In the genomic region with DNA sequence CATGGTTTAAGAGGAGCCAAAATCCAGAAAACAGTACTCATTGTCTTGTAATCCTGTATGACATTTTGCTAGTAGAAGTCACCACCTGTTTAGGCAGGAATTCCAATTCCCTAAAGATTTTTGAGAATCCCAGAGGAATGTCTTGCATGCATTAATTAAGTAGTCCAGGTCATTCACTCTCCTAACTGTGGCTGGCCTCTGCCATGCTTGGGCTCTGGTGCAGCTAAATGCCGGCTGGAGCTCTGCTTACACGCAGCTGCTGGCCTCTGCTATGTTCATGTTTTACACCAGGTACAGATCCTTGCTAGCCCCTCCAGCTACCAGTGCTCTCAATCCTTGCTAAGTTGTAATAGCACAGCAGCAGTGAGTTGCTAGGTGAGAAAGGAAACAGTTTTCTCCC, we compare ENCODE assay signal across 18 cellular contexts. TPM values are rescaled to one million over a fixed set of nuclear protein-coding genes. Genes with fewer than 3 reads are reported as not detected.
DNase-seq lines count a peak whose midpoint lies in the region; ATAC-seq and TF ChIP-seq lines count a peak whose summit lies in the region.
"Had no signal": no experiment of that assay in that cellular context is flagged by ENCODE, and none has a peak within 500 bp of the region (broad histone marks: within the 10 kb centered on the region; RNA-seq: fewer than 3 reads in every experiment).

No MANE protein-coding gene starts in this region.

- intact Hi-C loops in left ventricle myocardium inferior (cut with micrococcal nuclease) = no loop called here

- peaks cover 23% of the 10 kb centered on the region for H3K4me1 ChIP-seq in GM23338 (ENCODE audit: insufficient read depth)
- peaks cover 7% of the 10 kb centered on the region for H3K4me1 ChIP-seq in endodermal cell (ENCODE audit: control insufficient read depth, insufficient read depth, low read length)
- peaks cover 3 to 4% of the 10 kb centered on the region in 2 donors for H3K4me1 ChIP-seq in neuronal stem cell (ENCODE audit: control insufficient read depth in 2 of 2, insufficient read depth in 1 of 2, low read depth in 1 of 2, low read length in 2 of 2)
- H3K4me1 ChIP-seq in left ventricle myocardium inferior = no peaks in the 10 kb centered on the region
- H3K4me1 ChIP-seq: BLaER1 treated with 17β-estradiol and CSF1 and Interleukin-3, amounts not matched to agents 10 nM and 100 nM had no signal

- no peak overlapping the region for H3K18ac ChIP-seq in neuronal stem cell (ENCODE audit: low read length)

- H2BK12ac ChIP-seq in neuronal stem cell (ENCODE audit: low read length) = no peak overlapping the region

- H2BK120ac ChIP-seq in neuronal stem cell (ENCODE audit: low read depth, low read length) = no peak overlapping the region

- H3K9me3 Mint-ChIP-seq in GM23338 (no peaks in the 10 kb centered on the region), endodermal cell (no peaks in the 10 kb centered on the region)
- H3K9me3 Mint-ChIP-seq: activated naive CD4-positive, alpha-beta T cell treated with anti-CD3 and anti-CD28 coated beads for 36 hours; brain; naive B cell had no signal

- H3K27ac ChIP-seq in GM23338 (ENCODE audit: low read depth) (peak overlapping the region; percentile 76), endodermal cell (ENCODE audit: low read depth, low read length) (no peak overlapping the region), neuronal stem cell (replicated peaks; ENCODE audit: low read length) (peak overlapping the region; percentile 96), left ventricle myocardium inferior (replicated peaks) (no peak overlapping the region)
- H3K27ac ChIP-seq: BLaER1 treated with 17β-estradiol and CSF1 and Interleukin-3, amounts not matched to agents 10 nM and 100 nM; dorsolateral prefrontal cortex; heart right ventricle; left lung had no signal

- H3K36me3 Mint-ChIP-seq in GM23338 (ENCODE audit: low read depth) (no peaks in the 10 kb centered on the region; the same call in 2 of the 3 replicates), endodermal cell (ENCODE audit: low read depth) (no peaks in the 10 kb centered on the region)
- H3K36me3 Mint-ChIP-seq: brain, naive B cell had no signal

- H3K9me3 ChIP-seq in endodermal cell (ENCODE audit: control insufficient read depth, low read length) (no peaks in the 10 kb centered on the region), neuronal stem cell (replicated peaks in 1 of 2; ENCODE audit: control insufficient read depth in 2 of 2, insufficient read depth in 1 of 2, low read depth in 1 of 2, low read length in 2 of 2) (no peaks in the 10 kb centered on the region), left ventricle myocardium inferior (replicated peaks) (no peaks in the 10 kb centered on the region)
- H3K9me3 ChIP-seq: BLaER1 treated with 17β-estradiol and CSF1 and Interleukin-3, amounts not matched to agents 10 nM and 100 nM; heart right ventricle; left lung had no signal

- H3K4me1 Mint-ChIP-seq in GM23338 = peaks cover 15% of the 10 kb centered on the region; the same call in 2 of the 3 replicates
- H3K4me1 Mint-ChIP-seq in endodermal cell = peaks cover 12% of the 10 kb centered on the region

- no peak overlapping the region for H3K14ac ChIP-seq in neuronal stem cell (ENCODE audit: low read length)

- H3K79me2 ChIP-seq in GM23338 (replicated peaks; ENCODE audit: insufficient read depth) = no peaks in the 10 kb centered on the region

- H4K20me1 ChIP-seq in GM23338 (replicated peaks; ENCODE audit: insufficient read depth) = no peaks in the 10 kb centered on the region
- H4K20me1 ChIP-seq: BLaER1 treated with 17β-estradiol and CSF1 and Interleukin-3, amounts not matched to agents 10 nM and 100 nM had no signal

- H3K36me3 ChIP-seq in GM23338 (ENCODE audit: insufficient read depth) = no peaks in the 10 kb centered on the region
- no peaks in the 10 kb centered on the region for H3K36me3 ChIP-seq in endodermal cell (ENCODE audit: control insufficient read depth, insufficient read depth, low read length)
- no peaks in the 10 kb centered on the region for H3K36me3 ChIP-seq in neuronal stem cell (replicated peaks in 1 of 2; ENCODE audit: control insufficient read depth in 2 of 2, insufficient read depth in 2 of 2, low read length in 2 of 2)
- no peaks in the 10 kb centered on the region for H3K36me3 ChIP-seq in left ventricle myocardium inferior
- H3K36me3 ChIP-seq: BLaER1 treated with 17β-estradiol and CSF1 and Interleukin-3, amounts not matched to agents 10 nM and 100 nM; heart right ventricle; left lung had no signal

- no peak overlapping the region for H3K4ac ChIP-seq in neuronal stem cell (ENCODE audit: low read length)

- H3K9ac ChIP-seq in endodermal cell (ENCODE audit: extremely low read depth, low read length, poor library complexity, severe bottlenecking) (no peak overlapping the region), neuronal stem cell (ENCODE audit: low read depth, low read length, poor library complexity) (no peak overlapping the region)
- H3K9ac ChIP-seq: BLaER1 treated with 17β-estradiol and CSF1 and Interleukin-3, amounts not matched to agents 10 nM and 100 nM had no signal

- no peak overlapping the region for H4K8ac ChIP-seq in neuronal stem cell (ENCODE audit: low read depth, low read length)

- no peaks in the 10 kb centered on the region for H3K27me3 Mint-ChIP-seq in GM23338 (ENCODE audit: insufficient read depth, low read depth, poor library complexity)
- no peaks in the 10 kb centered on the region for H3K27me3 Mint-ChIP-seq in endodermal cell (ENCODE audit: insufficient read depth)
- H3K27me3 Mint-ChIP-seq: naive B cell had no signal

- no peak overlapping the region for H2AK5ac ChIP-seq in neuronal stem cell (ENCODE audit: low read depth, low read length)

- peak; percentile 97 for ATAC-seq in GM23338
- ATAC-seq: heart right ventricle, left lung, Right ventricle myocardium inferior had no signal

- H3K4me3 Mint-ChIP-seq in GM23338 = no peak overlapping the region
- no peak overlapping the region for H3K4me3 Mint-ChIP-seq in endodermal cell
- H3K4me3 Mint-ChIP-seq: activated naive CD4-positive, alpha-beta T cell treated with anti-CD3 and anti-CD28 coated beads for 36 hours; brain; naive B cell had no signal

- no peak overlapping the region for H4K91ac ChIP-seq in neuronal stem cell (ENCODE audit: low read depth, low read length, poor library complexity)

- 0 out of 2 replicates have a peak, but pooled peaks cover 3% of the 10 kb centered on the region for H3K9me2 ChIP-seq in GM23338 (ENCODE audit: insufficient read depth)

- H3K4me3 ChIP-seq in GM23338 (no peak overlapping the region), endodermal cell (ENCODE audit: low read length) (no peak overlapping the region), neuronal stem cell (ENCODE audit: low read length in 2 of 2) (no peak overlapping the region), left ventricle myocardium inferior (no peak overlapping the region)
- H3K4me3 ChIP-seq: BLaER1 treated with 17β-estradiol and CSF1 and Interleukin-3, amounts not matched to agents 10 nM and 100 nM; dorsolateral prefrontal cortex; heart right ventricle; left lung had no signal

- no peak overlapping the region for H3K23ac ChIP-seq in neuronal stem cell (ENCODE audit: low read depth, low read length, poor library complexity)

- H3K27me3 ChIP-seq in GM23338 (ENCODE audit: insufficient read depth) (no peaks in the 10 kb centered on the region), endodermal cell (ENCODE audit: control insufficient read depth, insufficient read depth, low read length, poor library complexity, severe bottlenecking) (no peaks in the 10 kb centered on the region), neuronal stem cell (ENCODE audit: control insufficient read depth in 3 of 3, insufficient read depth in 3 of 3, low read depth in 1 of 3, low read length in 3 of 3) (no peaks in the 10 kb centered on the region), left ventricle myocardium inferior (ENCODE audit: low read depth) (no peaks in the 10 kb centered on the region)
- H3K27me3 ChIP-seq: BLaER1 treated with 17β-estradiol and CSF1 and Interleukin-3, amounts not matched to agents 10 nM and 100 nM; dorsolateral prefrontal cortex; heart right ventricle; left lung had no signal

- H3K4me2 ChIP-seq in GM23338 (peak overlapping the region; percentile 22; the same call in 1 of the 2 replicates), neuronal stem cell (ENCODE audit: insufficient read depth, low read length, poor library complexity, severe bottlenecking) (no peak overlapping the region)
- H3K4me2 ChIP-seq: BLaER1 treated with 17β-estradiol and CSF1 and Interleukin-3, amounts not matched to agents 10 nM and 100 nM had no signal

- H3K27ac Mint-ChIP-seq in GM23338 = no peak overlapping the region; the same call in 1 of the 2 replicates
- peak overlapping the region; percentile 77 for H3K27ac Mint-ChIP-seq in endodermal cell
- H3K27ac Mint-ChIP-seq: activated naive CD4-positive, alpha-beta T cell treated with anti-CD3 and anti-CD28 coated beads for 36 hours; brain; naive B cell had no signal

- TF ChIP-seq CTCF in GM23338 (conservative IDR thresholded peaks at IDR 0.05; ENCODE audit: low read depth in 2 of 2) (no peak), endodermal cell (conservative IDR thresholded peaks at IDR 0.05) (no peak), left ventricle myocardium inferior (IDR thresholded peaks at IDR 0.05; ENCODE audit: borderline replicate concordance) (no peak)

- H2AFZ ChIP-seq in GM23338 (no peak overlapping the region), neuronal stem cell (ENCODE audit: low read length) (peak overlapping the region; percentile 83)

- no peak overlapping the region for H2BK5ac ChIP-seq in neuronal stem cell (ENCODE audit: low read length)

- 38 to 45% methylated on average over 2 of the region's 2 CpGs for WGBS in endodermal cell (ENCODE audit: insufficient coverage in 1 of 2, insufficient read length in 1 of 2), 2 experiments
- no CpG with 5 or more reads among the region's 2 CpGs for WGBS in neuronal stem cell (ENCODE audit: extremely low coverage in 2 of 2, insufficient read length in 2 of 2, insufficient replicate concordance in 1 of 2), 2 donors

- H3F3A ChIP-seq in GM23338 (replicated peaks; ENCODE audit: low read depth) = no peaks in the 10 kb centered on the region

- H3K79me1 ChIP-seq in neuronal stem cell (ENCODE audit: low read depth, low read length) = no peaks in the 10 kb centered on the region

- peak; percentile 88 for DNase-seq in GM23338 (ENCODE audit: low spot score)
- DNase-seq in NCI-H2171 treated with DMSO at 0.1 percent for 48 hours (lab: John Stamatoyannopoulos, UW) = peak; percentile 68
- DNase-seq in endodermal cell = peak; percentile 77
- DNase-seq in neuronal stem cell (ENCODE audit: low spot score) = peak; percentile 54
- DNase-seq in NK-92 treated with Interleukin-12 subunit alpha and Interleukin-12 subunit beta, amount 100 ng/mL, for 24 hours (lab: John Stamatoyannopoulos, UW) = no peak
- DNase-seq in NCI-H2029 (lab: John Stamatoyannopoulos, UW) = no peak
- no peak for DNase-seq in left ventricle myocardium inferior
- DNase-seq: activated naive CD4-positive, alpha-beta T cell treated with anti-CD3 and anti-CD28 coated beads for 36 hours; dorsolateral prefrontal cortex; heart right ventricle; left lung; naive B cell; NCI-H2081 treated with DMSO at 0.1 percent for 48 hours; retina; substantia nigra had no signal

- no peak overlapping the region for H2BK15ac ChIP-seq in neuronal stem cell (ENCODE audit: low read length)

RNA-seq across cellular contexts. Expression of gene HIF1A, which starts 16.3 kb away (rescaled TPM):
- total RNA-seq in GM23338 (2014; rRNA removed; shearing (Covaris generic)) = 242 and 253 TPM in 2 replicates
- polyA plus RNA-seq in GM23338 (2016; fragmentation: Nextera tagmentation; extraction: Ambion mirVana) = 109 and 113 TPM in 2 replicates
- 100 to 1,000 TPM; 201 to 227 TPM for total RNA-seq in endodermal cell
- polyA plus RNA-seq in endodermal cell (2013, experiment 1 of 2) = 166 TPM
- polyA plus RNA-seq in endodermal cell (2013, experiment 2 of 2) = 178 TPM
- 149 TPM for polyA plus RNA-seq in neuronal stem cell (2013, experiment 1 of 2)
- 154 TPM for polyA plus RNA-seq in neuronal stem cell (2013, experiment 2 of 2)
- total RNA-seq in left ventricle myocardium inferior = 49.4 TPM

Comparison
In these comparisons a context has a peak if more than half of its experiments do, and no peak if none do; other contexts are left out.
1. DNase-seq: peak in GM23338 (single experiment), NCI-H2171 treated with DMSO at 0.1 percent for 48 hours (single experiment), endodermal cell (single experiment) and neuronal stem cell (single experiment); none in NK-92 treated with Interleukin-12 subunit alpha and Interleukin-12 subunit beta, amount 100 ng/mL, for 24 hours (single experiment), NCI-H2029 (single experiment) and left ventricle myocardium inferior (single experiment).
2. H3K27ac ChIP-seq: peak in GM23338 (single experiment) and neuronal stem cell (single experiment); none in endodermal cell (single experiment) and left ventricle myocardium inferior (single experiment).